In genomic region chr2:181025004-181025403, GRCh38 we compare ENCODE assay signal across 22 cellular contexts. TPM values are rescaled to one million over a fixed set of nuclear protein-coding genes. Genes with fewer than 3 reads are reported as not detected.
DNase-seq lines count a peak whose midpoint lies in the region.
"Had no signal": no experiment of that assay in that cellular context is flagged by ENCODE, and none has a peak within 500 bp of the region (broad histone marks: within the 10 kb centered on the region; RNA-seq: fewer than 3 reads in every experiment).

No MANE protein-coding gene starts in this region.

- peak overlapping the region; percentile 21; the same call in 1 of the 2 replicates for H3K27ac ChIP-seq in SK-N-MC
- H3K27ac ChIP-seq: foreskin keratinocyte, lower lobe of right lung, SJCRH30, tibial nerve, WERI-Rb-1 had no signal

- H3K4me3 Mint-ChIP-seq in activated naive CD4-positive, alpha-beta T cell treated with anti-CD3 and anti-CD28 coated beads, Interleukin-2, amount 10 ng/mL, durations not matched to agents 7 days and 5 days, result no peak overlapping the region
- H3K4me3 Mint-ChIP-seq: CD4-positive, alpha-beta T cell; stimulated activated naive CD8-positive, alpha-beta T cell treated with anti-CD3 and anti-CD28 coated beads, Interleukin-15, amount 100 ng/mL, for 72 hours had no signal

- peak overlapping the region; percentile 24; the same call in 1 of the 2 replicates for H3K4me3 ChIP-seq in SK-N-MC
- H3K4me3 ChIP-seq: lower lobe of right lung, SJCRH30, smooth muscle cell, tibial nerve had no signal

- no peak overlapping the region for H3K9ac ChIP-seq in SK-N-MC (ENCODE audit: insufficient read length)

- H3K27ac Mint-ChIP-seq in activated naive CD4-positive, alpha-beta T cell treated with anti-CD3 and anti-CD28 coated beads, Interleukin-2, amount 10 ng/mL, durations not matched to agents 7 days and 5 days, result no peak overlapping the region
- H3K27ac Mint-ChIP-seq: activated T-helper 2 cell treated with anti-CD3 and anti-CD28 coated beads, Interferon-gamma antibody, Interleukin-2, Interleukin-4, amounts not matched to agents 10 μg/mL and 5 μg/mL and 100 μg/mL, durations not matched to agents 14 hours and 24 hours and 36 hours; CD4-positive, alpha-beta T cell; stimulated activated naive CD8-positive, alpha-beta T cell treated with anti-CD3 and anti-CD28 coated beads, Interleukin-15, amount 100 ng/mL, for 72 hours had no signal

- CTCF ChIA-PET in activated naive CD4-positive, alpha-beta T cell treated with anti-CD3 and anti-CD28 coated beads, Interleukin-2, amount 10 ng/mL, durations not matched to agents 7 days and 5 days (lab: Charles Lee), result no interaction called here

- H3K9me3 ChIP-seq in SK-N-MC (ENCODE audit: low read depth, low read length), result no peaks in the 10 kb centered on the region
- H3K9me3 ChIP-seq: lower lobe of right lung, SJCRH30, tibial nerve had no signal

- no peaks in the 10 kb centered on the region for H3K27me3 Mint-ChIP-seq in activated naive CD4-positive, alpha-beta T cell treated with anti-CD3 and anti-CD28 coated beads, Interleukin-2, amount 10 ng/mL, durations not matched to agents 7 days and 5 days
- H3K27me3 Mint-ChIP-seq: CD4-positive, alpha-beta T cell; stimulated activated naive CD8-positive, alpha-beta T cell treated with anti-CD3 and anti-CD28 coated beads, Interleukin-15, amount 100 ng/mL, for 72 hours had no signal

- H3K36me3 ChIP-seq in SK-N-MC (ENCODE audit: insufficient read depth, low read length), result no peaks in the 10 kb centered on the region; the same call in 1 of the 2 replicates
- H3K36me3 ChIP-seq: lower lobe of right lung, tibial nerve, WERI-Rb-1 had no signal

- no peaks in the 10 kb centered on the region for H3K4me1 Mint-ChIP-seq in activated naive CD4-positive, alpha-beta T cell treated with anti-CD3 and anti-CD28 coated beads, Interleukin-2, amount 10 ng/mL, durations not matched to agents 7 days and 5 days

- peaks cover 4% of the 10 kb centered on the region for H3K9me3 Mint-ChIP-seq in activated naive CD4-positive, alpha-beta T cell treated with anti-CD3 and anti-CD28 coated beads, Interleukin-2, amount 10 ng/mL, durations not matched to agents 7 days and 5 days
- H3K9me3 Mint-ChIP-seq: activated T-helper 2 cell treated with anti-CD3 and anti-CD28 coated beads, Interferon-gamma antibody, Interleukin-2, Interleukin-4, amounts not matched to agents 10 μg/mL and 5 μg/mL and 100 μg/mL, durations not matched to agents 14 hours and 24 hours and 36 hours had no signal

- no peaks in the 10 kb centered on the region for H3K36me3 Mint-ChIP-seq in activated naive CD4-positive, alpha-beta T cell treated with anti-CD3 and anti-CD28 coated beads, Interleukin-2, amount 10 ng/mL, durations not matched to agents 7 days and 5 days

- DNase-seq in NCI-H510A treated with DMSO at 0.1 percent for 48 hours (lab: John Stamatoyannopoulos, UW) (peak; percentile 27), NCI-H510A (lab: John Stamatoyannopoulos, UW) (no peak), M059J (ENCODE audit: low read depth) (peak; percentile 22), SK-N-MC (ENCODE audit: low read depth, low spot score) (peak; percentile 95), renal cortical epithelial cell (ENCODE audit: low read depth) (peak; percentile 13), middle frontal gyrus (ENCODE audit: extremely low spot score, low spot score) (no peak)
- DNase-seq in activated effector memory CD4-positive, alpha-beta T cell treated with Interleukin-2 at 50 U/mL for 16 hours, result no peak
- DNase-seq in activated naive CD4-positive, alpha-beta T cell treated with anti-CD3 and anti-CD28 coated beads, Interleukin-2, amount 10 ng/mL, durations not matched to agents 7 days and 5 days, result no peak
- DNase-seq: activated CD4-positive, alpha-beta T cell treated with anti-CD3 and anti-CD28 coated beads, Interleukin-2, amount 50 U/mL, for 1 hour; CD4-positive, alpha-beta T cell; foreskin keratinocyte; Karpas-422; lower lobe of right lung; NK-92 treated with Interleukin-12 subunit alpha and Interleukin-12 subunit beta, amount 100 ng/mL, for 24 hours; stimulated activated CD4-positive, alpha-beta T cell treated with anti-CD3 and anti-CD28 coated beads, Interleukin-4, amount 100 ng/mL, for 24 hours; stimulated activated naive CD8-positive, alpha-beta T cell treated with anti-CD3 and anti-CD28 coated beads, Interleukin-15, amount 100 ng/mL, for 72 hours; T-helper 2 cell; WERI-Rb-1 had no signal

RNA-seq across cellular contexts. Expression of gene UBE2E3, which starts 44.6 kb away (rescaled TPM):
- 146 and 230 TPM in 2 replicates for total RNA-seq in M059J (2014; rRNA removed; shearing (Covaris generic))
- 75.2 and 102 TPM in 2 replicates for total RNA-seq in renal cortical epithelial cell

Comparison
In these comparisons a context has a peak if more than half of its experiments do, and no peak if none do; other contexts are left out.
1. DNase-seq: peak in NCI-H510A treated with DMSO at 0.1 percent for 48 hours (single experiment), M059J (single experiment), SK-N-MC (single experiment) and renal cortical epithelial cell (single experiment); none in NCI-H510A (single experiment), activated effector memory CD4-positive, alpha-beta T cell treated with Interleukin-2 at 50 U/mL for 16 hours (single experiment), activated naive CD4-positive, alpha-beta T cell treated with anti-CD3 and anti-CD28 coated beads, Interleukin-2, amount 10 ng/mL, durations not matched to agents 7 days and 5 days (single experiment) and middle frontal gyrus (single experiment).